Comparison of ENCODE assay signal across 8 cellular contexts in the genomic region with DNA sequence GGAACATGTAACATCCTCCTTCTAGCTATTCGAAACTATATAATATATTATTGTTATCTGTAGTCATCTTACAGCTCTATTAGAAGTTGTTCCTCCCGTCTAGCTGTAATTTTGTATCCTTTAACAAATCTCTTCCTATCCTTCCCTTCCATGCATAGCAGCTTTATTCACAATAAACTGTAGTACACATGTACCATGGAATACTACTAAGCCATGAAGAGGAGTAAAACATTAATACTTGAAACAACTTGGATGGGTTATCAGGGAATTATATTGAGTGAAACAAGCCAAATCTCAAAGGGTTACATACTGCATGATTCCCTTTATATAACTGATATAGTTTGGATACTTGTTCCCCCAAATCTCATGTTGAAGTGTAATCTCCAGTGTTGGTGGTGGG.
"Had no signal": no experiment of that assay in that cellular context is flagged by ENCODE, and none has a peak within 500 bp of the region (broad histone marks: within the 10 kb centered on the region; RNA-seq: fewer than 3 reads in every experiment).

No MANE protein-coding gene starts in this region.

- H3K4me3 ChIP-seq: GM23338 had no signal

- H3K4me2 ChIP-seq: GM23338 had no signal

- H3K4me1 Mint-ChIP-seq: GM23338, H9 had no signal

- DNase-seq: H9, HCEC 1CT, KG1 had no signal

- ATAC-seq: GM23338, HepG2 had no signal

- H2AFZ ChIP-seq: GM23338 had no signal

- H3K27ac Mint-ChIP-seq: GM23338, H9, IgD-negative memory B cell had no signal

- FAIRE-seq: H1, H54, HepG2 had no signal

- H3K27me3 Mint-ChIP-seq: IgD-negative memory B cell had no signal

- H3K4me3 Mint-ChIP-seq: GM23338, H9, IgD-negative memory B cell had no signal
